8 cellular contexts compared by ENCODE assay signal in genomic region chr10:103772096-103772845, GRCh38.
DNase-seq lines count a peak whose midpoint lies in the region; ATAC-seq and TF ChIP-seq lines count a peak whose summit lies in the region.

No MANE protein-coding gene starts in this region.

- no peaks in the 10 kb centered on the region for H4K20me1 ChIP-seq in OCI-LY7 (ENCODE audit: insufficient read depth, low read length)

- BruUV-seq in OCI-LY7 (replicated peaks; lab: Mats Ljungman, UMichigan): no TSS peak

- peak overlapping the region; percentile 71 for H3K4me3 ChIP-seq in ACC112 (ENCODE audit: low read depth, low read length)
- peak overlapping the region; percentile 58 for H3K4me3 ChIP-seq in OCI-LY7 (ENCODE audit: low read depth, low read length, poor library complexity, severe bottlenecking)
- peak overlapping the region; percentile 51 to 57 for H3K4me3 ChIP-seq in tibial artery

- intact Hi-C loops in OCI-LY7 (cut with micrococcal nuclease; ENCODE audit: unreplicated experiment) (loop anchor here (5.0 kb wide), 1 partner anchor 60 kb away; no protein-coding TSS in a partner anchor), tibial artery (cut with DNase I; ENCODE audit: low total_unique reads) (no loop called here)

- CTCF ChIA-PET in OCI-LY7 (lab: Charles Lee; ENCODE audit: unreplicated experiment): no interaction called here

- H3K27ac ChIP-seq in ACC112 (ENCODE audit: low read depth, low read length) (peak overlapping the region; percentile 25), OCI-LY7 (ENCODE audit: low read depth, low read length, poor library complexity, severe bottlenecking) (peak overlapping the region; percentile 1), tibial artery (peak overlapping the region; percentile 74 to 83)

- H3K4me1 ChIP-seq in ACC112 (ENCODE audit: control insufficient read depth, insufficient read depth, low read length, unreplicated experiment): no peaks in the 10 kb centered on the region
- peaks cover 33% of the 10 kb centered on the region for H3K4me1 ChIP-seq in OCI-LY7 (ENCODE audit: insufficient read depth, low read length, poor library complexity, severe bottlenecking)
- H3K4me1 ChIP-seq in tibial artery: peaks cover 0 to 24% (median 8%) of the 10 kb centered on the region in 4 donors

- peak overlapping the region; percentile 72 for H3K4me2 ChIP-seq in OCI-LY7 (ENCODE audit: low read length)

- H2AFZ ChIP-seq in ACC112 (ENCODE audit: low read length, unreplicated experiment) (peak overlapping the region; percentile 80), OCI-LY7 (ENCODE audit: low read length) (peak overlapping the region; percentile 87)

- H3K9me3 ChIP-seq in OCI-LY7 (ENCODE audit: low read length): no peaks in the 10 kb centered on the region
- H3K9me3 ChIP-seq in tibial artery: no peaks in the 10 kb centered on the region

- POLR2A ChIA-PET in OCI-LY7 (lab: Charles Lee): interaction anchor here (1.0 kb wide), 1 partner anchor 17 kb away, joined by 4 read pairs; no protein-coding TSS in a partner anchor

- DNase-seq in OCI-LY7 (ENCODE audit: low spot score): peak; percentile 78
- peak; percentile 28 for DNase-seq in activated T-helper 9 cell treated with anti-CD3 and anti-CD28 coated beads, Interleukin-2, amount 50 U/mL, for 16 hours (ENCODE audit: low read depth)
- DNase-seq in fibroblast of the conjunctiva (ENCODE audit: low read depth): peak; percentile 68
- DNase-seq in non-pigmented ciliary epithelial cell (ENCODE audit: low read depth): peak; percentile 57
- peak; percentile 73 to 89 for DNase-seq in tibial artery

- ATAC-seq in GM18867 (IDR thresholded peaks at IDR 0.05; ENCODE audit: unreplicated experiment): peak; percentile 71
- peak; percentile 60 for ATAC-seq in HG03097 (IDR thresholded peaks at IDR 0.05; ENCODE audit: low FRiP score, unreplicated experiment)

- H3K79me2 ChIP-seq in ACC112 (ENCODE audit: control insufficient read depth, insufficient read depth, low read length, unreplicated experiment) (no peaks in the 10 kb centered on the region), OCI-LY7 (ENCODE audit: insufficient read depth, low read depth, low read length) (no peaks in the 10 kb centered on the region)

- no peak for TF ChIP-seq CTCF in OCI-LY7 (conservative IDR thresholded peaks at IDR 0.05; ENCODE audit: low read length)
- no peak for TF ChIP-seq CTCF in tibial artery (IDR thresholded peaks at IDR 0.05)

- H3K36me3 ChIP-seq in ACC112 (ENCODE audit: insufficient read depth, low read length) (no peaks in the 10 kb centered on the region), OCI-LY7 (ENCODE audit: insufficient read depth, low read length) (no peaks in the 10 kb centered on the region), tibial artery (no peaks in the 10 kb centered on the region)

- H3K27me3 ChIP-seq in ACC112 (ENCODE audit: insufficient read depth, low read length): no peaks in the 10 kb centered on the region
- no peaks in the 10 kb centered on the region for H3K27me3 ChIP-seq in tibial artery

- H3K9me2 ChIP-seq in OCI-LY7 (ENCODE audit: insufficient read depth, low read length): no peaks in the 10 kb centered on the region

Comparison
In these comparisons a context has a peak if more than half of its experiments do, and no peak if none do; other contexts are left out.
1. Peak in every context shown above with its lines: DNase-seq, ATAC-seq, H3K4me3 ChIP-seq and H3K27ac ChIP-seq.
2. H3K27ac ChIP-seq: peak in every context shown above with its lines; median percentile 78 in tibial artery; 25 in ACC112; 1 in OCI-LY7.
3. DNase-seq: peak in every context shown above with its lines; median percentile 81 in tibial artery; 78 in OCI-LY7; 68 in fibroblast of the conjunctiva; 57 in non-pigmented ciliary epithelial cell; 28 in activated T-helper 9 cell treated with anti-CD3 and anti-CD28 coated beads, Interleukin-2, amount 50 U/mL, for 16 hours.